Comparison of ENCODE assay signal across 8 cellular contexts in genomic region chr6:111481836-111482235, GRCh38. TPM values are rescaled to one million over a fixed set of nuclear protein-coding genes. Genes with fewer than 3 reads are reported as not detected.
DNase-seq lines count a peak whose midpoint lies in the region; ATAC-seq and TF ChIP-seq lines count a peak whose summit lies in the region.

No MANE protein-coding gene starts in this region.

- H3K4me3 Mint-ChIP-seq in GM23338 (peak overlapping the region; percentile 96), endothelial cell (ENCODE audit: unreplicated experiment) (peak overlapping the region; percentile 98)

- H3K27ac ChIP-seq in DND-41 (ENCODE audit: low read length) (peak overlapping the region; percentile 98), GM23338 (ENCODE audit: low read depth) (no peak overlapping the region), OCI-LY7 (ENCODE audit: low read depth, low read length, poor library complexity, severe bottlenecking) (peak overlapping the region; percentile 91)

- H2AFZ ChIP-seq in DND-41 (ENCODE audit: low read depth, low read length) (peak overlapping the region; percentile 90), GM23338 (no peak overlapping the region), OCI-LY7 (ENCODE audit: low read length) (peak overlapping the region; percentile 37; the same call in 1 of the 2 replicates), neuron (ENCODE audit: low read depth, low read length) (no peak overlapping the region)

- DNase-seq in DND-41 = no peak
- no peak for DNase-seq in GM23338 (ENCODE audit: low spot score)
- no peak for DNase-seq in OCI-LY7 (ENCODE audit: low spot score)
- no peak for DNase-seq in endothelial cell (ENCODE audit: low spot score)
- DNase-seq in DMS153 treated with DMSO at 0.1 percent for 48 hours (lab: John Stamatoyannopoulos, UW; ENCODE audit: unreplicated experiment) = no peak
- DNase-seq in stimulated activated CD4-positive, alpha-beta T cell treated with anti-CD3 and anti-CD28 coated beads, Interleukin-2, amount 100 ng/mL, for 48 hours = no peak

- no peak for TF ChIP-seq CTCF in DND-41 (IDR thresholded peaks at IDR 0.05; ENCODE audit: borderline replicate concordance, extremely low read depth, low read length, poor library complexity, severe bottlenecking)
- no peak for TF ChIP-seq CTCF in GM23338 (conservative IDR thresholded peaks at IDR 0.05; ENCODE audit: low read depth in 2 of 2)
- TF ChIP-seq CTCF in OCI-LY7 (conservative IDR thresholded peaks at IDR 0.05; ENCODE audit: low read length) = no peak
- TF ChIP-seq CTCF in endothelial cell (IDR thresholded peaks at IDR 0.05; ENCODE audit: unreplicated experiment) = no peak

- H3K9me3 Mint-ChIP-seq in GM23338 (no peaks in the 10 kb centered on the region), endothelial cell (ENCODE audit: unreplicated experiment) (no peaks in the 10 kb centered on the region)

- peak overlapping the region; percentile 88 for H3K9ac ChIP-seq in DND-41 (ENCODE audit: low read depth, low read length)

- peaks cover 52% of the 10 kb centered on the region for H3K27me3 Mint-ChIP-seq in GM23338 (ENCODE audit: insufficient read depth, low read depth, poor library complexity)
- H3K27me3 Mint-ChIP-seq in endothelial cell (ENCODE audit: unreplicated experiment) = peaks cover 13% of the 10 kb centered on the region

- POLR2A ChIA-PET in OCI-LY7 (lab: Charles Lee) = interaction anchor here (1.2 to 1.4 kb wide), 2 partner anchors 121 to 223 kb away, joined by 3 to 6 read pairs; a partner anchor contains a TSS

- CTCF ChIA-PET in OCI-LY7 (lab: Charles Lee; ENCODE audit: unreplicated experiment) = no interaction called here

- H3K79me2 ChIP-seq in DND-41 (ENCODE audit: insufficient read depth, low read length) (peaks cover 98% of the 10 kb centered on the region), GM23338 (replicated peaks; ENCODE audit: insufficient read depth) (peaks cover 58% of the 10 kb centered on the region), OCI-LY7 (ENCODE audit: insufficient read depth, low read depth, low read length) (peaks cover 83% of the 10 kb centered on the region)

- H3K27ac Mint-ChIP-seq in GM23338 (no peak overlapping the region; the same call in 1 of the 2 replicates), endothelial cell (ENCODE audit: unreplicated experiment) (peak overlapping the region; percentile 89)

- H4K20me1 ChIP-seq in DND-41 (ENCODE audit: insufficient read depth, low read length) (peaks cover 21% of the 10 kb centered on the region; the same call in 1 of the 2 replicates), GM23338 (replicated peaks; ENCODE audit: insufficient read depth) (peaks cover 35% of the 10 kb centered on the region), OCI-LY7 (ENCODE audit: insufficient read depth, low read length) (peaks cover 31% of the 10 kb centered on the region)

- ATAC-seq in DND-41 (ENCODE audit: insufficient read depth, low read depth) = no peak
- ATAC-seq in GM23338 = peak; percentile 1; the same call in 1 of the 3 replicates
- no peak for ATAC-seq in HG03469 (IDR thresholded peaks at IDR 0.05; ENCODE audit: unreplicated experiment)

- no peaks in the 10 kb centered on the region for H3K9me2 ChIP-seq in GM23338 (ENCODE audit: insufficient read depth)
- H3K9me2 ChIP-seq in OCI-LY7 (ENCODE audit: insufficient read depth, low read length) = no peaks in the 10 kb centered on the region

- no TSS peak for BruUV-seq in OCI-LY7 (replicated peaks; lab: Mats Ljungman, UMichigan)

- H3K4me3 ChIP-seq in DND-41 (ENCODE audit: low read depth in 1 of 2, low read length in 2 of 2) = peak overlapping the region; percentile 81 to 89
- H3K4me3 ChIP-seq in GM23338 = peak overlapping the region; percentile 73
- H3K4me3 ChIP-seq in OCI-LY7 (ENCODE audit: low read depth, low read length, poor library complexity, severe bottlenecking) = peak overlapping the region; percentile 90
- H3K4me3 ChIP-seq in neuron (ENCODE audit: low read length) = peak overlapping the region; percentile 88

- H3K4me1 Mint-ChIP-seq in GM23338 (peaks cover 40% of the 10 kb centered on the region), endothelial cell (ENCODE audit: unreplicated experiment) (peaks cover 37% of the 10 kb centered on the region)

- peaks cover 75% of the 10 kb centered on the region for H3K4me1 ChIP-seq in DND-41 (ENCODE audit: insufficient read depth, low read length)
- peaks cover 25% of the 10 kb centered on the region for H3K4me1 ChIP-seq in GM23338 (ENCODE audit: insufficient read depth)
- peaks cover 54% of the 10 kb centered on the region for H3K4me1 ChIP-seq in OCI-LY7 (ENCODE audit: insufficient read depth, low read length, poor library complexity, severe bottlenecking)
- peaks cover 56% of the 10 kb centered on the region for H3K4me1 ChIP-seq in neuron (ENCODE audit: insufficient read depth, low read length)

- H3K36me3 Mint-ChIP-seq in GM23338 (ENCODE audit: low read depth) (peaks cover 14% of the 10 kb centered on the region), endothelial cell (ENCODE audit: low read depth, unreplicated experiment) (no peaks in the 10 kb centered on the region)

- peaks cover 9% of the 10 kb centered on the region for H3K36me3 ChIP-seq in DND-41 (ENCODE audit: insufficient read depth, low read length)
- H3K36me3 ChIP-seq in GM23338 (ENCODE audit: insufficient read depth) = no peaks in the 10 kb centered on the region; the same call in 1 of the 2 replicates
- peaks cover 9% of the 10 kb centered on the region for H3K36me3 ChIP-seq in OCI-LY7 (ENCODE audit: insufficient read depth, low read length)
- H3K36me3 ChIP-seq in neuron (ENCODE audit: insufficient read depth, low read length) = peaks cover 6% of the 10 kb centered on the region

- H3K9me3 ChIP-seq in DND-41 (ENCODE audit: insufficient read depth, low read length, severe bottlenecking) (no peaks in the 10 kb centered on the region), OCI-LY7 (ENCODE audit: low read length) (peaks cover 9% of the 10 kb centered on the region; the same call in 1 of the 2 replicates), neuron (ENCODE audit: low read length) (peaks cover 4% of the 10 kb centered on the region)

- H3F3A ChIP-seq in GM23338 (replicated peaks; ENCODE audit: low read depth) = no peaks in the 10 kb centered on the region

- H3K27me3 ChIP-seq in DND-41 (ENCODE audit: insufficient read depth, low read length, poor library complexity) = no peaks in the 10 kb centered on the region
- peaks cover 50% of the 10 kb centered on the region for H3K27me3 ChIP-seq in GM23338 (ENCODE audit: insufficient read depth)
- no peaks in the 10 kb centered on the region for H3K27me3 ChIP-seq in neuron (ENCODE audit: insufficient read depth, low read length)

- H3K4me2 ChIP-seq in DND-41 (ENCODE audit: insufficient read depth, low read length) (peak overlapping the region; percentile 71), GM23338 (peak overlapping the region; percentile 84), OCI-LY7 (ENCODE audit: low read length) (peak overlapping the region; percentile 99)

- intact Hi-C loops in OCI-LY7 (cut with micrococcal nuclease; ENCODE audit: unreplicated experiment) = loop anchor here (5.0 to 10.0 kb wide), 5 partner anchors 163 to 667 kb away; partner anchors contain the start of genes AMD1, CDK19 and FYN

TF ChIP-seq in GM23338, 12 proteins besides CTCF, POLR2A, EP300 and RAD21 (continues in another document):
- TF ChIP-seq STAT1 (IDR thresholded peaks at IDR 0.05; ENCODE audit: unreplicated experiment) = no peak
- no peak for TF ChIP-seq NANOG (IDR thresholded peaks at IDR 0.05; ENCODE audit: borderline replicate concordance)
- TF ChIP-seq POLR2AphosphoS5 (IDR thresholded peaks at IDR 0.05; ENCODE audit: low read depth) = no peak
- TF ChIP-seq ETS1 (IDR thresholded peaks at IDR 0.05) = no peak
- TF ChIP-seq JUNB (IDR thresholded peaks at IDR 0.05; ENCODE audit: unreplicated experiment) = no peak
- TF ChIP-seq REST (IDR thresholded peaks at IDR 0.05; ENCODE audit: unreplicated experiment) = no peak
- no peak for TF ChIP-seq EZH2 (IDR thresholded peaks at IDR 0.05; ENCODE audit: low read depth, unreplicated experiment)
- no peak for TF ChIP-seq CREB1 (CRISPR knock-in tag; IDR thresholded peaks at IDR 0.05; ENCODE audit: low read depth)

RNA-seq across cellular contexts. Expression of gene REV3L, which starts 1.2 kb away (rescaled TPM):
- 13.1 and 26.1 TPM in 2 replicates for total RNA-seq in GM23338 (2014; rRNA removed; shearing (Covaris generic))
- polyA plus RNA-seq in GM23338 (2016; fragmentation: Nextera tagmentation; extraction: Ambion mirVana) = 6.9 and 8.3 TPM in 2 replicates
- 24.8 and 26.6 TPM in 2 replicates for total RNA-seq in OCI-LY7 (2014; rRNA removed; shearing (Covaris generic))
- 33.4 and 34.9 TPM in 2 replicates for total RNA-seq in OCI-LY7 (2022)
- total RNA-seq in endothelial cell (ENCODE audit: unreplicated experiment) = 19.7 TPM

Comparison
In these comparisons a context has a peak if more than half of its experiments do, and no peak if none do; other contexts are left out.
1. H2AFZ ChIP-seq: peak in DND-41 (single experiment) and OCI-LY7 (single experiment); none in GM23338 (single experiment) and neuron (single experiment).
2. Peak in every context shown above with its lines, with median percentiles within 50 percentile points of each other: H3K4me2 ChIP-seq and H3K4me3 ChIP-seq.